ENCODE assay signal across 8 cellular contexts in genomic region chr1:27634982-27635362, GRCh38. TPM values are rescaled to one million over a fixed set of nuclear protein-coding genes. Genes with fewer than 3 reads are reported as not detected.
A peak's percentile ranks its signal among the peaks of the same experiment; 100 is the strongest.
DNase-seq lines count a peak whose midpoint lies in the region; ATAC-seq, FAIRE-seq and TF ChIP-seq lines count a peak whose summit lies in the region.

FGR (minus strand) TSS chr1:27635185; CDS start chr1:27623916, 11,269 bp downstream.

- POLR2A ChIA-PET in CD8-positive, alpha-beta memory T cell (lab: Charles Lee): no interaction called here

- H3K27ac ChIP-seq in CD8-positive, alpha-beta memory T cell (ENCODE audit: low read depth, low read length): no peak within 1 kb of the TSS
- peak within 1 kb of the TSS in 2 of 4 donors; percentile 21 to 28 for H3K27ac ChIP-seq in pancreas

- CTCF ChIA-PET in CD8-positive, alpha-beta memory T cell (lab: Charles Lee): no interaction called here

- H3K9me3 Mint-ChIP-seq in CD8-positive, alpha-beta memory T cell: no peaks in the 10 kb centered on the region

- peak within 1 kb of the TSS; percentile 56 for H3K4me3 ChIP-seq in CD8-positive, alpha-beta memory T cell (ENCODE audit: low read length)
- H3K4me3 ChIP-seq in WI38 (ENCODE audit: low read depth, low read length) (peak within 1 kb of the TSS; percentile 22), pancreas (peak within 1 kb of the TSS in 2 of 4 donors; percentile 23 to 51)

- H3K27ac Mint-ChIP-seq in CD8-positive, alpha-beta memory T cell: peak within 1 kb of the TSS; percentile 59 to 93 (median 84)

- ATAC-seq in Right ventricle myocardium inferior (peak; percentile 43), pancreas (peak in 3 of 4 donors; percentile 24 to 34 (median 26)), GM18517 (IDR thresholded peaks at IDR 0.05; ENCODE audit: unreplicated experiment) (no peak), GM21717 (IDR thresholded peaks at IDR 0.05; ENCODE audit: unreplicated experiment) (no peak)

- intact Hi-C loops in Right ventricle myocardium inferior (cut with DNase I): no loop called here
- intact Hi-C loops in pancreas (cut with DNase I): no loop called here

- no peak for DNase-seq in CD8-positive, alpha-beta memory T cell
- peak; percentile 93 for DNase-seq in Right ventricle myocardium inferior (ENCODE audit: missing footprints)
- no peak for DNase-seq in pancreas
- no peak for DNase-seq in DMS79 treated with DMSO at 0.1 percent for 48 hours (lab: John Stamatoyannopoulos, UW)
- DNase-seq in NCI-H187 treated with DMSO at 0.1 percent for 48 hours (lab: John Stamatoyannopoulos, UW): no peak

- no peaks in the 10 kb centered on the region for H3K36me3 ChIP-seq in CD8-positive, alpha-beta memory T cell (ENCODE audit: insufficient read depth, low read length)
- H3K36me3 ChIP-seq in pancreas: no peaks in the 10 kb centered on the region

- peaks cover 56% of the 10 kb centered on the region for H3K4me1 ChIP-seq in CD8-positive, alpha-beta memory T cell (ENCODE audit: insufficient read depth, low read length)
- H3K4me1 ChIP-seq in pancreas: no peaks in the 10 kb centered on the region

- peaks cover 53 to 75% (median 55%) of the 10 kb centered on the region in 3 donors for H3K4me1 Mint-ChIP-seq in CD8-positive, alpha-beta memory T cell

- TF ChIP-seq CTCF in WI38 (IDR thresholded peaks at IDR 0.05; ENCODE audit: low read depth, low read length) (no peak), pancreas (IDR thresholded peaks at IDR 0.05) (no peak)

- H3K27me3 Mint-ChIP-seq in CD8-positive, alpha-beta memory T cell: no peaks in the 10 kb centered on the region

- H3K4me3 Mint-ChIP-seq in CD8-positive, alpha-beta memory T cell: peak within 1 kb of the TSS; percentile 54 to 89 (median 70)

- no peaks in the 10 kb centered on the region for H3K36me3 Mint-ChIP-seq in CD8-positive, alpha-beta memory T cell

- no peak for FAIRE-seq in pancreas (lab: Jason Lieb, UNC)

- WGBS in pancreas, 2 donors: 57 to 58% methylated on average over 26 to 28 of the region's 28 CpGs

- no peaks in the 10 kb centered on the region for H3K9me3 ChIP-seq in CD8-positive, alpha-beta memory T cell (ENCODE audit: low read length)
- H3K9me3 ChIP-seq in pancreas: no peaks in the 10 kb centered on the region

- no peaks in the 10 kb centered on the region for H3K27me3 ChIP-seq in CD8-positive, alpha-beta memory T cell (ENCODE audit: insufficient read depth, low read length, poor library complexity, severe bottlenecking)
- no peaks in the 10 kb centered on the region for H3K27me3 ChIP-seq in pancreas

RNA-seq across cellular contexts. Expression of gene FGR, which starts in this region (rescaled TPM):
- 1 to 10 TPM; 1.6 to 1.8 TPM for total RNA-seq in CD8-positive, alpha-beta memory T cell
- 49.6 TPM for polyA plus RNA-seq in CD8-positive, alpha-beta memory T cell
- total RNA-seq in Right ventricle myocardium inferior (5.1 TPM), pancreas (1 to 10 TPM in 4 of 6 donors, under 1 TPM in 2; 0.51 to 6.8 (median 2.5) TPM)
- 1 to 10 TPM; 3.6 to 5.8 TPM for polyA plus RNA-seq in pancreas

Comparison
In these comparisons a context has a peak if more than half of its experiments do, and no peak if none do; other contexts are left out.
1. ATAC-seq: peak in Right ventricle myocardium inferior (single experiment) and pancreas (3 of 4); none in GM18517 (single experiment) and GM21717 (single experiment).